In the genomic region with DNA sequence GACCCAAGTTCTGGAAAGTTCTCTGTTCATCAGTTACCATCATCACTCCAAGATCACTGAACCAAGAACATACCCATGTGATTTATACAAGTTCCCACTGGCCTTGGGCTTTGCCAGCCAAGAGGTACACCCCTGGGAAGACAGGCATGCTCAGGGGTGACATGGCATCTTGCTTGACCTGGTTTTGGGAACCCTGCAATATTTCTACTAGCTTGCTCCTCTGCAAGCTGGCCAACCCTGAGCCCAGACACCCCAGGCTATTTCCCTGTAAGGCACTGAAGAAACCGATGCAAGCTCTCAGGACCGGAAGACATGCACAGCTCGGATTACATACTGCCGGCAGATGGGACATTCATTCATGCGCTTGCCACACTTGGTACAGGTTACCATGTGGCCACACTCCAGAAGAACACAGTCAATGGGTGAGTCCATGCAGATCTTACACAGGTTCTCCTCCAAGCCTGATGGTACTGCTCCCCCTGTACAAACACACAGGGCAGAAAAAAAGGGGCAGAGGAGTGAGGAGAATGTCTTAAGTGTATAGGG, we compare ENCODE assay signal across 1 cellular context.
TF ChIP-seq lines count a peak whose summit lies in the region.

No MANE protein-coding gene starts in this region.

TF ChIP-seq in GM12878, 131 proteins besides CTCF, POLR2A, EP300 and RAD21:
- TF ChIP-seq LARP7 (IDR thresholded peaks at IDR 0.05) (no peak), MTA3 (IDR thresholded peaks at IDR 0.05; ENCODE audit: borderline replicate concordance, low read length) (no peak), NRF1 (conservative IDR thresholded peaks at IDR 0.05; ENCODE audit: low read depth, low read length) (no peak), HDGF (IDR thresholded peaks at IDR 0.05) (no peak), TARDBP (IDR thresholded peaks at IDR 0.05; ENCODE audit: borderline replicate concordance) (no peak), ZNF207 (IDR thresholded peaks at IDR 0.05; ENCODE audit: borderline replicate concordance) (no peak), CBX3 (IDR thresholded peaks at IDR 0.05; ENCODE audit: borderline replicate concordance, low read depth) (no peak), TBL1XR1 (IDR thresholded peaks at IDR 0.05; ENCODE audit: low read depth, low read length) (no peak), FOS (IDR thresholded peaks at IDR 0.05; ENCODE audit: borderline replicate concordance, extremely low read depth, insufficient read length) (no peak), ESRRA (IDR thresholded peaks at IDR 0.05; ENCODE audit: low read length) (no peak), SREBF1 (IDR thresholded peaks at IDR 0.05; ENCODE audit: low read length) (no peak), SMAD1 (IDR thresholded peaks at IDR 0.05; ENCODE audit: low read depth, partially characterized antibody) (no peak), CBFB (IDR thresholded peaks at IDR 0.05; ENCODE audit: low read depth) (no peak), SMC3 (IDR thresholded peaks at IDR 0.05; ENCODE audit: borderline replicate concordance, low read length) (no peak)
- TF ChIP-seq, protein P1, sequence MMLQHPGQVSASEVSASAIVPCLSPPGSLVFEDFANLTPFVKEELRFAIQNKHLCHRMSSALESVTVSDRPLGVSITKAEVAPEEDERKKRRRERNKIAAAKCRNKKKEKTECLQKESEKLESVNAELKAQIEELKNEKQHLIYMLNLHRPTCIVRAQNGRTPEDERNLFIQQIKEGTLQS (IDR thresholded peaks at IDR 0.05; ENCODE audit: borderline replicate concordance, extremely low read depth, low read depth, low read length): no peak
TF ChIP-seq in GM12878: peak in this region for 0.
